11 cellular contexts compared by ENCODE assay signal in the genomic region with DNA sequence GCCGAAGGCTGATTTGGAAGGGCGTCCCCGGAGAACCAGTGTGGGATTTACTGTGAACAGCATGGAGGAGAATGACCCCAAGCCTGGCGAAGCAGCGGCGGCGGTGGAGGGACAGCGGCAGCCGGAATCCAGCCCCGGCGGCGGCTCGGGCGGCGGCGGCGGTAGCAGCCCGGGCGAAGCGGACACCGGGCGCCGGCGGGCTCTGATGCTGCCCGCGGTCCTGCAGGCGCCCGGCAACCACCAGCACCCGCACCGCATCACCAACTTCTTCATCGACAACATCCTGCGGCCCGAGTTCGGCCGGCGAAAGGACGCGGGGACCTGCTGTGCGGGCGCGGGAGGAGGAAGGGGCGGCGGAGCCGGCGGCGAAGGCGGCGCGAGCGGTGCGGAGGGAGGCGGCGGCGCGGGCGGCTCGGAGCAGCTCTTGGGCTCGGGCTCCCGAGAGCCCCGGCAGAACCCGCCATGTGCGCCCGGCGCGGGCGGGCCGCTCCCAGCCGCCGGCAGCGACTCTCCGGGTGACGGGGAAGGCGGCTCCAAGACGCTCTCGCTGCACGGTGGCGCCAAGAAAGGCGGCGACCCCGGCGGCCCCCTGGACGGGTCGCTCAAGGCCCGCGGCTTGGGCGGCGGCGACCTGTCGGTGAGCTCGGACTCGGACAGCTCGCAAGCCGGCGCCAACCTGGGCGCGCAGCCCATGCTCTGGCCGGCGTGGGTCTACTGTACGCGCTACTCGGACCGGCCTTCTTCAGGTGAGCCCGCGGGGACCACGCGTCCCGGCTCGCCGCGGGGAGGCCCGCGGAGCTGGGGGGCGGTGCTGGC. TPM values are rescaled to one million over a fixed set of nuclear protein-coding genes. Genes with fewer than 3 reads are reported as not detected.
A peak's percentile ranks its signal among the peaks of the same experiment; 100 is the strongest.
DNase-seq lines count a peak whose midpoint lies in the region; ATAC-seq, FAIRE-seq and TF ChIP-seq lines count a peak whose summit lies in the region.
"Had no signal": no experiment of that assay in that cellular context is flagged by ENCODE, and none has a peak within 500 bp of the region (broad histone marks: within the 10 kb centered on the region; RNA-seq: fewer than 3 reads in every experiment).

No MANE protein-coding gene starts in this region.

- CTCF ChIA-PET in GM12878 (lab: Yijun Ruan, JAX): interaction anchor here (0.6 kb wide), 1 partner anchor 1041 kb away, joined by 3 read pairs; no protein-coding TSS in a partner anchor

- no peak overlapping the region for H2BK120ac ChIP-seq in mesenchymal stem cell (ENCODE audit: low read depth, low read length)

- H3K14ac ChIP-seq in mesenchymal stem cell (ENCODE audit: low read length in 2 of 2): no peak overlapping the region

- H3K9me3 ChIP-seq in GM12878 (replicated peaks; ENCODE audit: control insufficient read depth, insufficient read depth, low read length) (no peaks in the 10 kb centered on the region; the same call in 2 of the 3 replicates), mesenchymal stem cell (ENCODE audit: control insufficient read depth, low read length) (no peaks in the 10 kb centered on the region), thoracic aorta (no peaks in the 10 kb centered on the region)

- peaks cover 20% of the 10 kb centered on the region for H3K4me1 Mint-ChIP-seq in activated T-cell treated with anti-CD3 and anti-CD28 coated beads, Interleukin-2, amount 50 U/mL, for 4 hours (ENCODE audit: low read depth)
- peaks cover 34% of the 10 kb centered on the region for H3K4me1 Mint-ChIP-seq in stimulated activated memory B cell treated with anti-CD40 and anti-IgM and Interleukin-4, amounts not matched to agents 10 μg/mL and 1 μg/mL and 100 μg/mL, for 72 hours

- H2AK5ac ChIP-seq in mesenchymal stem cell (ENCODE audit: low read length, severe bottlenecking): no peak overlapping the region

- H4K20me1 ChIP-seq in GM12878 (ENCODE audit: control insufficient read depth, insufficient read depth): 0 out of 2 replicates have a peak, but pooled peaks cover 3% of the 10 kb centered on the region

- no peak overlapping the region for H2AFZ ChIP-seq in GM12878 (ENCODE audit: control insufficient read depth, low read depth, low read length)
- no peak overlapping the region for H2AFZ ChIP-seq in mesenchymal stem cell (ENCODE audit: low read depth, low read length)

- H2BK5ac ChIP-seq in mesenchymal stem cell (ENCODE audit: low read depth, low read length, poor library complexity, severe bottlenecking): no peak overlapping the region

- no peaks in the 10 kb centered on the region for H3K79me2 ChIP-seq in GM12878 (ENCODE audit: control insufficient read depth, insufficient read depth, low read length)

- no peak overlapping the region for H2BK15ac ChIP-seq in mesenchymal stem cell (ENCODE audit: low read depth, poor library complexity, severe bottlenecking)

- TF ChIP-seq EP300 in GM12878 (IDR thresholded peaks at IDR 0.05; ENCODE audit: borderline replicate concordance in 1 of 2, control insufficient read depth in 1 of 2, low read depth in 2 of 2, low read length in 2 of 2): no peak

- in situ Hi-C loops in GM12878 (cut with MboI): no loop called here

- no peak for DNase-seq in activated T-cell treated with anti-CD3 and anti-CD28 coated beads, Interleukin-2, amount 50 U/mL, for 4 hours
- DNase-seq in activated T-cell treated with anti-CD3 and anti-CD28 coated beads, Interleukin-2, amount 50 U/mL, for 1 hour: no peak
- no peak for DNase-seq in GM12878 (ENCODE audit: low read depth, low spot score)
- DNase-seq in mesenchymal stem cell: no peak
- no peak for DNase-seq in thoracic aorta (ENCODE audit: low spot score)
- DNase-seq: activated effector memory CD4-positive, alpha-beta T cell treated with anti-CD3 and anti-CD28 coated beads, Interleukin-2, amount 50 U/mL, for 16 hours had no signal

- BruUV-seq in GM12878 (replicated peaks; lab: Mats Ljungman, UMichigan): no TSS peak

- SMC1A ChIA-PET in GM12878 (lab: Charles Lee; ENCODE audit: uncharacterized antibody, unreplicated experiment): no interaction called here

- H3K9ac ChIP-seq in GM12878 (ENCODE audit: control insufficient read depth, insufficient read depth, low read length) (no peak overlapping the region), mesenchymal stem cell (ENCODE audit: low read length) (no peak overlapping the region)
- H3K9ac ChIP-seq: BLaER1 had no signal

- no peak overlapping the region for H3K4me2 ChIP-seq in GM12878 (ENCODE audit: control insufficient read depth, insufficient read depth)
- peak overlapping the region; percentile 70 for H3K4me2 ChIP-seq in mesenchymal stem cell (ENCODE audit: low read length, poor library complexity, severe bottlenecking)
- H3K4me2 ChIP-seq: BLaER1 had no signal

- H3K27me3 ChIP-seq in GM12878 (replicated peaks in 1 of 2; ENCODE audit: control insufficient read depth in 2 of 2, insufficient read depth in 2 of 2, low read length in 1 of 2): peaks cover 25 to 32% of the 10 kb centered on the region in 2 experiments
- H3K27me3 ChIP-seq in mesenchymal stem cell (ENCODE audit: control insufficient read depth in 1 of 2, insufficient read depth in 1 of 2, low read length in 2 of 2): peaks cover 81 to 90% of the 10 kb centered on the region in 2 experiments
- peaks cover 40% of the 10 kb centered on the region for H3K27me3 ChIP-seq in thoracic aorta (replicated peaks; ENCODE audit: insufficient read depth)

- 67% methylated on average over 31 of the region's 113 CpGs for WGBS in GM12878 (ENCODE audit: insufficient coverage, insufficient replicate concordance, low lambda C conversion rate, missing lambda C conversion rate)
- 1% methylated on average over 74 of the region's 113 CpGs for WGBS in mesenchymal stem cell

- no peaks in the 10 kb centered on the region for H3K79me1 ChIP-seq in mesenchymal stem cell (replicated peaks; ENCODE audit: low read length, poor library complexity, severe bottlenecking)

- H3K4me1 ChIP-seq in GM12878 (ENCODE audit: control insufficient read depth, insufficient read depth, low read length): no peaks in the 10 kb centered on the region
- H3K4me1 ChIP-seq in mesenchymal stem cell (ENCODE audit: control insufficient read depth, insufficient read depth, low read depth, low read length): peaks cover 35% of the 10 kb centered on the region
- H3K4me1 ChIP-seq in thoracic aorta (ENCODE audit: control insufficient read depth in 1 of 2, low read depth in 2 of 2): peaks cover 22 to 44% of the 10 kb centered on the region in 2 donors
- H3K4me1 ChIP-seq: BLaER1, SJSA1 had no signal

- H2BK12ac ChIP-seq in mesenchymal stem cell (ENCODE audit: low read length in 2 of 2): no peak overlapping the region

- TF ChIP-seq CTCF in GM12878 (IDR thresholded peaks at IDR 0.05 in 2 of 3, conservative IDR thresholded peaks at IDR 0.05 in 1 of 3; ENCODE audit: control insufficient read depth in 2 of 3, extremely low read depth in 1 of 3, insufficient read depth in 1 of 3, low read depth in 3 of 3, low read length in 3 of 3) (no peak), thoracic aorta (IDR thresholded peaks at IDR 0.05) (no peak)

- H4K91ac ChIP-seq in mesenchymal stem cell (ENCODE audit: low read length): no peak overlapping the region

- H3K9me3 Mint-ChIP-seq in activated T-cell treated with anti-CD3 and anti-CD28 coated beads, Interleukin-2, amount 50 U/mL, for 4 hours: no peaks in the 10 kb centered on the region
- no peaks in the 10 kb centered on the region for H3K9me3 Mint-ChIP-seq in stimulated activated memory B cell treated with anti-CD40 and anti-IgM and Interleukin-4, amounts not matched to agents 10 μg/mL and 1 μg/mL and 100 μg/mL, for 72 hours

- no peak for TF ChIP-seq RAD21 in GM12878 (IDR thresholded peaks at IDR 0.05; ENCODE audit: insufficient read depth, low read depth, low read length)

- no peaks in the 10 kb centered on the region for H3K36me3 Mint-ChIP-seq in activated T-cell treated with anti-CD3 and anti-CD28 coated beads, Interleukin-2, amount 50 U/mL, for 4 hours (ENCODE audit: insufficient read depth)
- no peaks in the 10 kb centered on the region for H3K36me3 Mint-ChIP-seq in stimulated activated memory B cell treated with anti-CD40 and anti-IgM and Interleukin-4, amounts not matched to agents 10 μg/mL and 1 μg/mL and 100 μg/mL, for 72 hours

- intact Hi-C loops in GM12878 (cut with micrococcal nuclease; ENCODE audit: unreplicated experiment): no loop called here

- ATAC-seq in activated T-cell treated with anti-CD3 and anti-CD28 coated beads, Interleukin-2, amount 50 U/mL, for 4 hours: peak; percentile 15 to 23
- no peak for ATAC-seq in GM12878
- no peak for ATAC-seq in thoracic aorta (ENCODE audit: insufficient number of reproducible peaks, low FRiP score, low read depth)
- no peak for ATAC-seq in stimulated activated memory B cell treated with anti-CD40 and anti-IgM and Interleukin-4, amounts not matched to agents 10 μg/mL and 1 μg/mL and 100 μg/mL, for 72 hours
- no peak for ATAC-seq in GM18498 (IDR thresholded peaks at IDR 0.05; ENCODE audit: unreplicated experiment)
- no peak for ATAC-seq in GM21529 (IDR thresholded peaks at IDR 0.05; ENCODE audit: unreplicated experiment)

- H3K27ac Mint-ChIP-seq in stimulated activated memory B cell treated with anti-CD40 and anti-IgM and Interleukin-4, amounts not matched to agents 10 μg/mL and 1 μg/mL and 100 μg/mL, for 72 hours: no peak overlapping the region

- no peak for FAIRE-seq in GM12878 (lab: Jason Lieb, UNC)

- no peaks in the 10 kb centered on the region for H3K36me3 ChIP-seq in GM12878 (ENCODE audit: control insufficient read depth in 2 of 2, insufficient read depth in 2 of 2, low read length in 1 of 2)
- no peaks in the 10 kb centered on the region for H3K36me3 ChIP-seq in mesenchymal stem cell (ENCODE audit: control insufficient read depth in 1 of 2, insufficient read depth in 2 of 2, low read depth in 1 of 2, low read length in 2 of 2)
- no peaks in the 10 kb centered on the region for H3K36me3 ChIP-seq in thoracic aorta
- H3K36me3 ChIP-seq: BLaER1, SJSA1 had no signal

- H3K27me3 Mint-ChIP-seq in activated T-cell treated with anti-CD3 and anti-CD28 coated beads, Interleukin-2, amount 50 U/mL, for 4 hours (ENCODE audit: low read depth): peaks cover 74% of the 10 kb centered on the region
- H3K27me3 Mint-ChIP-seq in stimulated activated memory B cell treated with anti-CD40 and anti-IgM and Interleukin-4, amounts not matched to agents 10 μg/mL and 1 μg/mL and 100 μg/mL, for 72 hours: peaks cover 83% of the 10 kb centered on the region

- no peak overlapping the region for H3K4ac ChIP-seq in mesenchymal stem cell (ENCODE audit: low read depth in 1 of 2, low read length in 2 of 2)

- POLR2A ChIA-PET in GM12878 (lab: Charles Lee): no interaction called here

- no peak overlapping the region for H3K27ac ChIP-seq in GM12878 (ENCODE audit: control insufficient read depth, insufficient read depth)
- no peak overlapping the region for H3K27ac ChIP-seq in mesenchymal stem cell (ENCODE audit: low read length, poor library complexity, severe bottlenecking)
- no peak overlapping the region for H3K27ac ChIP-seq in thoracic aorta
- H3K27ac ChIP-seq: BLaER1, SJSA1 had no signal

- RAD21 ChIA-PET in GM12878 (lab: Charles Lee; ENCODE audit: unreplicated experiment): no interaction called here

- H3K4me3 ChIP-seq in GM12878 (no peak overlapping the region), mesenchymal stem cell (ENCODE audit: insufficient read depth in 1 of 2, low read depth in 1 of 2, low read length in 2 of 2) (peak overlapping the region in 1 of 2 experiments; percentile 14), thoracic aorta (peak overlapping the region; percentile 65)
- H3K4me3 ChIP-seq: BLaER1, SJSA1 had no signal

- H4K8ac ChIP-seq in mesenchymal stem cell (ENCODE audit: low read length): no peak overlapping the region

- H3K4me3 Mint-ChIP-seq in activated T-cell treated with anti-CD3 and anti-CD28 coated beads, Interleukin-2, amount 50 U/mL, for 4 hours: peak overlapping the region; percentile 40
- H3K4me3 Mint-ChIP-seq in stimulated activated memory B cell treated with anti-CD40 and anti-IgM and Interleukin-4, amounts not matched to agents 10 μg/mL and 1 μg/mL and 100 μg/mL, for 72 hours: no peak overlapping the region

- no peak overlapping the region for H3K23ac ChIP-seq in mesenchymal stem cell (ENCODE audit: low read length in 2 of 2)

- H3K18ac ChIP-seq in mesenchymal stem cell (ENCODE audit: low read depth in 1 of 2, low read length in 2 of 2): no peak overlapping the region

- no peak for TF ChIP-seq POLR2A in GM12878 (IDR thresholded peaks at IDR 0.05; ENCODE audit: low read depth, low read length)

RNA-seq across cellular contexts. Expression of a gene that starts 0.6 kb away (rescaled TPM):
- not detected for total RNA-seq in activated T-cell treated with anti-CD3 and anti-CD28 coated beads, Interleukin-2, amount 50 U/mL, for 4 hours
- not detected in 2 replicates for total RNA-seq in GM12878 (2013; cell fraction: nucleolus; rRNA removed)
- total RNA-seq in GM12878 (2014; rRNA removed) (not detected in 2 replicates), GM12878 (2014; rRNA removed; fragmentation: Illumina TruSeq; extraction: Trizol) (not detected in 2 replicates), GM12878 (2021) (not detected in 2 replicates), thoracic aorta (under 1 TPM in 1 of 2 donors, not detected in 1; 0.27 TPM)
- not detected for polyA plus RNA-seq in GM12878 (2011; ENCODE audit: low read depth)
- polyA plus RNA-seq in GM12878 (2011; rRNA removed) (not detected in 2 replicates), GM12878 (2014; fragmentation: Illumina TruSeq; extraction: Trizol) (not detected in 2 replicates), GM12878 (2014; fragmentation: Nextera tagmentation; extraction: Ambion mirVana) (not detected), GM12878 (2014; rRNA removed) (not detected in 2 replicates), GM12878 (2016; fragmentation: Nextera tagmentation; extraction: Ambion mirVana) (not detected)
- not detected in 2 replicates for polyA plus RNA-seq in GM12878 (2011; cell fraction: cytosol; rRNA removed)
- polyA plus RNA-seq in GM12878 (2011; cell fraction: nucleus; rRNA removed): not detected in 2 replicates
- not detected in 2 replicates for polyA plus RNA-seq in GM12878 (2012)
- not detected in 2 replicates for polyA minus RNA-seq in GM12878 (2011; rRNA and poly(A)+ RNA removed)
- not detected in 2 replicates for polyA minus RNA-seq in GM12878 (2011; cell fraction: cytosol; rRNA and poly(A)+ RNA removed)
- polyA minus RNA-seq in GM12878 (2011; cell fraction: nucleus; rRNA and poly(A)+ RNA removed): not detected in 2 replicates
- not detected for polyA plus RNA-seq in mesenchymal stem cell (2013, experiment 1 of 2)
- polyA plus RNA-seq in mesenchymal stem cell (2013, experiment 2 of 2): not detected

Comparison
In these comparisons a context has a peak if more than half of its experiments do, and no peak if none do; other contexts are left out.
1. ATAC-seq: peak in activated T-cell treated with anti-CD3 and anti-CD28 coated beads, Interleukin-2, amount 50 U/mL, for 4 hours (2 of 2); none in GM12878 (single experiment), thoracic aorta (single experiment), stimulated activated memory B cell treated with anti-CD40 and anti-IgM and Interleukin-4, amounts not matched to agents 10 μg/mL and 1 μg/mL and 100 μg/mL, for 72 hours (single experiment), GM18498 (single experiment) and GM21529 (single experiment).